In the genomic region with DNA sequence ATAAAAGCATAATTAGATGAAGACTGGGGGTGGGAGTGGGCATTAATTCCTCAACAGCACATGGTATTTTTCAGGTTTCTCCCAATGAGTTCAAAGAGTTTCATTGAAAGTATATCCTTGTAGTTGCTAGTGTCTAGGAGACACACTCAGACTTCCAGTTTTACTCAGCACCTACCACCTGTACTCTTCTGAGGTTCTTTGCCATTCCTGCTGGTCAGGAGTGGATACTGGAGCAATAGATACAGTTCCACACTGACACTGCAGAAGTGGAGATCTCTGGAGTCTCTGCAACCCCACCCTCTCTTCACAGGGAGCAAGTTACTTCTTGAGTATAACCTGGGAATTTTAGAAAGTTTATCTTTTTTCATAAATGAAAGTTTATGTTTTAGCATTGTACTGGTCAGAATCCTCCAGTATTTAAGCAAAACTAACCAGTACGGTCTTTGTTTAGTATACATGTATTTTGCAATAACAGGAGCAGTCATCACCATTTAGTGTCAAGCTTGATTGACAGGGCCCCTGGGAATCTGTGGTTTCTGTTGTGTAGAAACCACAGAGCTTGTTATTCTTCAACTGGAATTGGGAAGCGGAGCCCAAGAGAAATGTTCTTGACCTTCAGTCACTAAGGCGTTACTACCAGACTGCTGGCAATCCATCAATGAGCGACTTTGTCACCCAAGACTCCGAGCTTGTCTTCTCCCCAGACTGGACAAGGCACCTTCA, we compare ENCODE assay signal across 11 cellular contexts.
DNase-seq lines count a peak whose midpoint lies in the region; ATAC-seq and TF ChIP-seq lines count a peak whose summit lies in the region.
"Had no signal": no experiment of that assay in that cellular context is flagged by ENCODE, and none has a peak within 500 bp of the region (broad histone marks: within the 10 kb centered on the region; RNA-seq: fewer than 3 reads in every experiment).

No MANE protein-coding gene starts in this region.

- TF ChIP-seq CTCF in LNCaP clone FGC (IDR thresholded peaks at IDR 0.05; ENCODE audit: control insufficient read depth, extremely low read depth, insufficient read depth) (no peak), activated B cell treated with CpG ODN at 0.5 μM for 24 hours (IDR thresholded peaks at IDR 0.05) (no peak), right lobe of liver (IDR thresholded peaks at IDR 0.05) (no peak), transverse colon (IDR thresholded peaks at IDR 0.05) (no peak)

- H3K36me3 Mint-ChIP-seq in activated B cell treated with CpG ODN at 0.5 μM for 24 hours (ENCODE audit: low read depth): no peaks in the 10 kb centered on the region
- H3K36me3 Mint-ChIP-seq in activated naive CD4-positive, alpha-beta T cell treated with anti-CD3 and anti-CD28 coated beads, Interleukin-2, amount 10 ng/mL, durations not matched to agents 7 days and 5 days: peaks cover 9% of the 10 kb centered on the region

- intact Hi-C loops in activated B cell treated with CpG ODN at 0.5 μM for 24 hours (cut with micrococcal nuclease): loop anchor here (5.0 kb wide), 1 partner anchor 42 kb away; no protein-coding TSS in a partner anchor
- intact Hi-C loops in right lobe of liver (cut with DNase I): no loop called here
- intact Hi-C loops in transverse colon (cut with DNase I; ENCODE audit: low total_unique reads): no loop called here

- POLR2A ChIA-PET in activated B cell treated with CpG ODN at 0.5 μM for 24 hours (lab: Charles Lee): interaction anchor here (0.7 to 3.2 kb wide), 3 partner anchors 10 to 33 kb away, joined by 3 to 14 read pairs (median 3); no protein-coding TSS in a partner anchor

- peaks cover 42% of the 10 kb centered on the region for H3K4me1 Mint-ChIP-seq in activated B cell treated with CpG ODN at 0.5 μM for 24 hours
- H3K4me1 Mint-ChIP-seq in activated naive CD4-positive, alpha-beta T cell treated with anti-CD3 and anti-CD28 coated beads, Interleukin-2, amount 10 ng/mL, durations not matched to agents 7 days and 5 days: peaks cover 32% of the 10 kb centered on the region

- no peak for TF ChIP-seq EP300 in transverse colon (IDR thresholded peaks at IDR 0.05; ENCODE audit: low read depth)

- peak overlapping the region; percentile 88 for H3K4me2 ChIP-seq in BLaER1
- H3K4me2 ChIP-seq: SK-N-SH had no signal

- 34% methylated on average over 5 of the region's 5 CpGs for WGBS in right lobe of liver (ENCODE audit: insufficient coverage, low coverage, low lambda C conversion rate, missing lambda C conversion rate)
- 83 to 88% methylated on average over 1 to 5 of the region's 5 CpGs for WGBS in transverse colon (ENCODE audit: low coverage in 1 of 2), 2 donors

- H3K27me3 ChIP-seq in BLaER1 (no peaks in the 10 kb centered on the region), right lobe of liver (no peaks in the 10 kb centered on the region), transverse colon (no peaks in the 10 kb centered on the region), MG63 (no peaks in the 10 kb centered on the region)

- no peak overlapping the region; the same call in 1 of the 2 replicates for H3K9ac ChIP-seq in BLaER1
- H3K9ac ChIP-seq: SK-N-SH had no signal

- H3K27ac ChIP-seq in BLaER1 (no peak overlapping the region; the same call in 1 of the 2 replicates), right lobe of liver (peak overlapping the region in 2 of 3 donors; percentile 83 to 86), transverse colon (no peak overlapping the region)

- ATAC-seq in activated B cell treated with CpG ODN at 0.5 μM for 24 hours (ENCODE audit: low read depth) (peak; percentile 47), right lobe of liver (peak in 1 of 4 donors; percentile 2)

- no peak overlapping the region for H3K27ac Mint-ChIP-seq in activated B cell treated with CpG ODN at 0.5 μM for 24 hours
- H3K27ac Mint-ChIP-seq in activated naive CD4-positive, alpha-beta T cell treated with anti-CD3 and anti-CD28 coated beads, Interleukin-2, amount 10 ng/mL, durations not matched to agents 7 days and 5 days: no peak overlapping the region

- no peaks in the 10 kb centered on the region for H3K27me3 Mint-ChIP-seq in activated B cell treated with CpG ODN at 0.5 μM for 24 hours
- H3K27me3 Mint-ChIP-seq in activated naive CD4-positive, alpha-beta T cell treated with anti-CD3 and anti-CD28 coated beads, Interleukin-2, amount 10 ng/mL, durations not matched to agents 7 days and 5 days: peaks cover 5% of the 10 kb centered on the region

- peak overlapping the region; percentile 25 for H3K4me3 ChIP-seq in BLaER1
- H3K4me3 ChIP-seq in LNCaP clone FGC (ENCODE audit: low read depth, low read length): no peak overlapping the region
- H3K4me3 ChIP-seq in right lobe of liver: no peak overlapping the region
- no peak overlapping the region for H3K4me3 ChIP-seq in transverse colon
- H3K4me3 ChIP-seq in MG63: no peak overlapping the region

- peak; percentile 45 for DNase-seq in LNCaP clone FGC (ENCODE audit: low read depth)
- DNase-seq in activated B cell treated with CpG ODN at 0.5 μM for 24 hours: no peak
- DNase-seq in right lobe of liver: no peak
- DNase-seq in activated naive CD4-positive, alpha-beta T cell treated with anti-CD3 and anti-CD28 coated beads, Interleukin-2, amount 10 ng/mL, durations not matched to agents 7 days and 5 days: no peak
- no peak for DNase-seq in stimulated activated CD8-positive, alpha-beta memory T cell treated with anti-CD3 and anti-CD28 coated beads, Interleukin-4, amount 100 ng/mL, for 48 hours
- DNase-seq in transverse colon: no peak
- no peak for DNase-seq in MG63
- DNase-seq: kidney, MM.1S, SK-N-SH had no signal

- TF ChIP-seq POLR2A in right lobe of liver (IDR thresholded peaks at IDR 0.05) (no peak), transverse colon (IDR thresholded peaks at IDR 0.05) (no peak)

- in situ Hi-C loops in transverse colon (cut with MboI; ENCODE audit: low pct_ligation_motif_present in 1 of 4, low pct_unique_long_range_greater_than_20kb in 1 of 4, low sequenced_read_pairs in 3 of 4): no loop called here

- H3K4me1 ChIP-seq in BLaER1: peaks cover 81% of the 10 kb centered on the region
- peaks cover 0 to 65% (median 26%) of the 10 kb centered on the region in 4 donors for H3K4me1 ChIP-seq in right lobe of liver
- H3K4me1 ChIP-seq in transverse colon: peaks cover 0 to 23% (median 8%) of the 10 kb centered on the region in 4 donors

- H4K20me1 ChIP-seq in BLaER1: no peaks in the 10 kb centered on the region

- H3K9me3 Mint-ChIP-seq in activated B cell treated with CpG ODN at 0.5 μM for 24 hours: no peaks in the 10 kb centered on the region
- peaks cover 9% of the 10 kb centered on the region for H3K9me3 Mint-ChIP-seq in activated naive CD4-positive, alpha-beta T cell treated with anti-CD3 and anti-CD28 coated beads, Interleukin-2, amount 10 ng/mL, durations not matched to agents 7 days and 5 days

- CTCF ChIA-PET in activated B cell treated with CpG ODN at 0.5 μM for 24 hours (lab: Charles Lee): interaction anchor here (1.2 kb wide), 1 partner anchor 214 kb away, joined by 5 read pairs; no protein-coding TSS in a partner anchor
- CTCF ChIA-PET in activated naive CD4-positive, alpha-beta T cell treated with anti-CD3 and anti-CD28 coated beads, Interleukin-2, amount 10 ng/mL, durations not matched to agents 7 days and 5 days (lab: Charles Lee): interaction anchor here (1.5 kb wide), 1 partner anchor 38 kb away, joined by 3 read pairs; no protein-coding TSS in a partner anchor

- peaks cover 14% of the 10 kb centered on the region for H3K9me3 ChIP-seq in BLaER1
- no peaks in the 10 kb centered on the region for H3K9me3 ChIP-seq in right lobe of liver
- no peaks in the 10 kb centered on the region for H3K9me3 ChIP-seq in transverse colon
- H3K9me3 ChIP-seq in MG63: no peaks in the 10 kb centered on the region
- H3K9me3 ChIP-seq: SK-N-SH had no signal

- no peak overlapping the region for H3K4me3 Mint-ChIP-seq in activated B cell treated with CpG ODN at 0.5 μM for 24 hours
- no peak overlapping the region for H3K4me3 Mint-ChIP-seq in activated naive CD4-positive, alpha-beta T cell treated with anti-CD3 and anti-CD28 coated beads, Interleukin-2, amount 10 ng/mL, durations not matched to agents 7 days and 5 days

- no peaks in the 10 kb centered on the region for H3K36me3 ChIP-seq in BLaER1
- H3K36me3 ChIP-seq in right lobe of liver: no peaks in the 10 kb centered on the region
- no peaks in the 10 kb centered on the region for H3K36me3 ChIP-seq in transverse colon
- no peaks in the 10 kb centered on the region for H3K36me3 ChIP-seq in MG63

Comparison
In these comparisons a context has a peak if more than half of its experiments do, and no peak if none do; other contexts are left out.
1. H3K27ac ChIP-seq: peak in right lobe of liver (2 of 3); none in BLaER1 (single experiment) and transverse colon (0 of 4).